Comparison of ENCODE assay signal across 18 cellular contexts in the genomic region with DNA sequence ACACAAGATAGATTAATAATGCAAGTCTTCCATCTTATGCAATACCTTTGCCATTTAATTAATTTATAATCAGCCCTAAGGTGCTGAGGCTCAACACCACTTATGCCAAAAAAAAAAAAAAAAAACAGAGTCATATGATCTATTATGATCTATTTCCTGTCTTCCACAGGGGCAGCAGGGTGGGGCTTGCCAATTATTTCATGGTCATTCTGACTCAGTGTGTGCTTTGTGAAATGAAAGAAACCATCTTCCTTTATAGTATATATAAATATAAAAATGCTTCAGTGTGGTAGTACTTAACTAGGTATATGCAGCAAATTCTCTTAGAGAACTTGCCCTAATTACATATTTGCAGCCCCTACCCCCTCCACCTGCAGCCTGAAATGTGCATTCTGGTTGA. TPM values are rescaled to one million over a fixed set of nuclear protein-coding genes. Genes with fewer than 3 reads are reported as not detected.
"Had no signal": no experiment of that assay in that cellular context is flagged by ENCODE, and none has a peak within 500 bp of the region (broad histone marks: within the 10 kb centered on the region; RNA-seq: fewer than 3 reads in every experiment).

No MANE protein-coding gene starts in this region.

- H3K9me3 Mint-ChIP-seq: activated CD4-positive, alpha-beta T cell treated with anti-CD3 and anti-CD28 coated beads, Interleukin-2, amount 10 ng/mL, durations not matched to agents 7 days and 5 days; activated T-cell treated with anti-CD3 and anti-CD28 coated beads, Interleukin-2, amount 50 U/mL, for 24 hours had no signal

- H3K27ac ChIP-seq: brain microvascular endothelial cell, coronary artery, prostate gland, right atrium auricular region, suprapubic skin, vagina had no signal

- H3K4me3 Mint-ChIP-seq: activated CD4-positive, alpha-beta T cell treated with anti-CD3 and anti-CD28 coated beads, Interleukin-2, amount 10 ng/mL, durations not matched to agents 7 days and 5 days; activated CD8-positive, alpha-beta T cell treated with anti-CD3 and anti-CD28 coated beads, Interleukin-2, amount 10 ng/mL, durations not matched to agents 7 days and 5 days; activated naive CD4-positive, alpha-beta T cell treated with anti-CD3 and anti-CD28 coated beads for 36 hours; activated T-cell treated with anti-CD3 and anti-CD28 coated beads, Interleukin-2, amount 50 U/mL, for 24 hours; naive thymus-derived CD4-positive, alpha-beta T cell; neural progenitor cell; stimulated activated naive CD8-positive, alpha-beta T cell treated with anti-CD3 and anti-CD28 coated beads, Interleukin-15, amount 100 ng/mL, for 72 hours had no signal

- H3K27me3 ChIP-seq: brain microvascular endothelial cell, neural progenitor cell, right atrium auricular region, suprapubic skin, vagina had no signal

- DNase-seq: activated CD4-positive, alpha-beta T cell treated with anti-CD3 and anti-CD28 coated beads, Interleukin-2, amount 10 ng/mL, durations not matched to agents 7 days and 5 days; activated CD8-positive, alpha-beta T cell treated with anti-CD3 and anti-CD28 coated beads, Interleukin-2, amount 10 ng/mL, durations not matched to agents 7 days and 5 days; activated naive CD4-positive, alpha-beta T cell treated with anti-CD3 and anti-CD28 coated beads for 36 hours; activated T-cell treated with anti-CD3 and anti-CD28 coated beads, Interleukin-2, amount 50 U/mL, for 24 hours; aorta; brain microvascular endothelial cell; naive thymus-derived CD4-positive, alpha-beta T cell; stimulated activated CD4-positive, alpha-beta T cell treated with anti-CD3 and anti-CD28 coated beads, Interleukin-2, amount 100 ng/mL, for 48 hours; stimulated activated naive CD8-positive, alpha-beta T cell treated with anti-CD3 and anti-CD28 coated beads, Interleukin-15, amount 100 ng/mL, for 72 hours; T1000; trophoblast cell had no signal

- H3K4me1 Mint-ChIP-seq: activated CD4-positive, alpha-beta T cell treated with anti-CD3 and anti-CD28 coated beads, Interleukin-2, amount 10 ng/mL, durations not matched to agents 7 days and 5 days; naive thymus-derived CD4-positive, alpha-beta T cell; stimulated activated naive CD8-positive, alpha-beta T cell treated with anti-CD3 and anti-CD28 coated beads, Interleukin-15, amount 100 ng/mL, for 72 hours had no signal

- H3K9ac ChIP-seq: neural progenitor cell had no signal

- H3K36me3 ChIP-seq: brain microvascular endothelial cell, neural progenitor cell, prostate gland, right atrium auricular region, suprapubic skin, vagina had no signal

- H3K4me1 ChIP-seq: right atrium auricular region had no signal

- H3K4me3 ChIP-seq: coronary artery, neural progenitor cell, prostate gland, right atrium auricular region, suprapubic skin, vagina had no signal

- FAIRE-seq: endometrium had no signal

- H3K27ac Mint-ChIP-seq: activated CD4-positive, alpha-beta T cell treated with anti-CD3 and anti-CD28 coated beads, Interleukin-2, amount 10 ng/mL, durations not matched to agents 7 days and 5 days; activated CD8-positive, alpha-beta T cell treated with anti-CD3 and anti-CD28 coated beads, Interleukin-2, amount 10 ng/mL, durations not matched to agents 7 days and 5 days; activated naive CD4-positive, alpha-beta T cell treated with anti-CD3 and anti-CD28 coated beads for 36 hours; activated T-cell treated with anti-CD3 and anti-CD28 coated beads, Interleukin-2, amount 50 U/mL, for 24 hours; naive thymus-derived CD4-positive, alpha-beta T cell; stimulated activated naive CD8-positive, alpha-beta T cell treated with anti-CD3 and anti-CD28 coated beads, Interleukin-15, amount 100 ng/mL, for 72 hours had no signal

- H3K9me3 ChIP-seq: prostate gland, right atrium auricular region, suprapubic skin, vagina had no signal

RNA-seq across cellular contexts. Expression of a gene that starts 7.2 kb away (rescaled TPM):
- total RNA-seq: activated CD4-positive, alpha-beta T cell treated with anti-CD3 and anti-CD28 coated beads, Interleukin-2, amount 10 ng/mL, durations not matched to agents 7 days and 5 days; activated CD8-positive, alpha-beta T cell treated with anti-CD3 and anti-CD28 coated beads, Interleukin-2, amount 10 ng/mL, durations not matched to agents 7 days and 5 days; activated naive CD4-positive, alpha-beta T cell treated with anti-CD3 and anti-CD28 coated beads for 36 hours; naive thymus-derived CD4-positive, alpha-beta T cell had no signal
